In the genomic region with DNA sequence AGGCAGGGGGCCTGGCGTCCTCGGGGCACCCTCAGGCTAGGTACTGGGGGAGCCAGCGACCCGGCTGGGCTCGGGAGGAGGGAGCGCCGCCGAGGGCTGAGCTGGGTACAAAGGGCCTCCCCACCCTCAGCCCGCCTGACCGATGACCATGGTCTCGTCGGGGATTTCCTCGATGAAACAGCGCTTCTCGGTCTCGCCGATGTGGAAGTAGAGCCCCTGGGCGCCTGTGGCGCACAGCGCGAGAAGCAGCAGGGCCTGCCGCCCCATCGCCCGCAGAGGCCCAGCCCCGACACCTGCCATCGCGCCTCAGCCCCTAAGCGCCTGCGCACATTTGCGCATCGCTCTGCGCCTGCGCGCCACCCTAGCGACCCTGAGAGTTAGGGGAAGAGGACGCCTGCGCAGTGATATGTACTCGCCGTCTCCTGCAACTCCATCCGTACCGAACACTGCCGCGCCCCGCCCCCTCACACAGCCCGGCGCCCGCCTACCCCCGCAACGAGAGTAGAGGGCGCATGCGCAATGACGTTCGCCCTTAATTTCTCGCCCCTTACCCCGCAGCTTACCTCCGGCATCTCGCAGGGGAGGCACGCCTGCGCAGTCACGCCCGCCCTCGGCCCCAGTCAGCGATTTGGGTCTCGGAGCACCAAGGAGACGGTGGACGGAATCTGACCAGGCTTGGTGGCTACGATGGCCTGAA, we compare ENCODE assay signal across 8 cellular contexts. TPM values are rescaled to one million over a fixed set of nuclear protein-coding genes. Genes with fewer than 3 reads are reported as not detected.
DNase-seq lines count a peak whose midpoint lies in the region; ATAC-seq and TF ChIP-seq lines count a peak whose summit lies in the region.

A gene (minus strand): TSS at position 325 of the 697 bp plus-strand sequence. CDS start 25 bp downstream, at position 300.

- H3K27ac ChIP-seq in suprapubic skin: peak within 1 kb of the TSS; percentile 94

- DNase-seq in GM06990 (ENCODE audit: extremely low read depth, insufficient read length) (peak; percentile 100), NCI-H1092 (lab: John Stamatoyannopoulos, UW) (peak; percentile 99), globus pallidus (ENCODE audit: low spot score) (peak; percentile 98), nucleus accumbens (lab: John Stamatoyannopoulos, UW) (peak; percentile 75 to 99 (median 98)), suprapubic skin (ENCODE audit: low spot score in 2 of 2) (peak; percentile 99 to 100)

- H3K36me3 ChIP-seq in GM06990 (ENCODE audit: control insufficient read depth, insufficient read depth, low read length): peaks cover 11% of the 10 kb centered on the region
- peaks cover 23% of the 10 kb centered on the region for H3K36me3 ChIP-seq in suprapubic skin

- no peaks in the 10 kb centered on the region for H3K27me3 ChIP-seq in GM06990 (replicated peaks; ENCODE audit: control insufficient read depth, insufficient read depth, low read length)
- no peaks in the 10 kb centered on the region for H3K27me3 ChIP-seq in suprapubic skin

- peak within 1 kb of the TSS; percentile 78 for H3K4me3 ChIP-seq in GM06990 (replicated peaks; ENCODE audit: low read depth, low read length)
- peak within 1 kb of the TSS; percentile 77 for H3K4me3 ChIP-seq in suprapubic skin

- TF ChIP-seq CTCF in GM06990 (IDR thresholded peaks at IDR 0.05; ENCODE audit: insufficient read depth, low read length, poor library complexity, severe bottlenecking) (no peak), suprapubic skin (IDR thresholded peaks at IDR 0.05) (no peak)

- no peaks in the 10 kb centered on the region for H3K27me3 Mint-ChIP-seq in activated naive CD4-positive, alpha-beta T cell treated with anti-CD3 and anti-CD28 coated beads, Interleukin-2, amount 50 U/mL, for 24 hours

- H3K9me3 Mint-ChIP-seq in activated naive CD4-positive, alpha-beta T cell treated with anti-CD3 and anti-CD28 coated beads, Interleukin-2, amount 50 U/mL, for 24 hours: no peaks in the 10 kb centered on the region

- H3K4me3 Mint-ChIP-seq in activated naive CD4-positive, alpha-beta T cell treated with anti-CD3 and anti-CD28 coated beads, Interleukin-2, amount 50 U/mL, for 24 hours: peak within 1 kb of the TSS; percentile 91

- peaks cover 15% of the 10 kb centered on the region for H3K4me1 ChIP-seq in suprapubic skin

- ATAC-seq in HG02588 (IDR thresholded peaks at IDR 0.05; ENCODE audit: unreplicated experiment) (peak; percentile 88), SK-N-SH treated with all-trans-retinoic acid at 6 μM for 48 hours (peak; percentile 93)

- peaks cover 9% of the 10 kb centered on the region for H3K36me3 Mint-ChIP-seq in activated naive CD4-positive, alpha-beta T cell treated with anti-CD3 and anti-CD28 coated beads, Interleukin-2, amount 50 U/mL, for 24 hours

- WGBS in suprapubic skin: 0% methylated on average over 22 of the region's 67 CpGs

- peak; percentile 30 to 62 for TF ChIP-seq POLR2A in suprapubic skin (IDR thresholded peaks at IDR 0.05)

- H3K9me3 ChIP-seq in suprapubic skin: no peaks in the 10 kb centered on the region

- peak within 1 kb of the TSS; percentile 98 for H3K27ac Mint-ChIP-seq in activated naive CD4-positive, alpha-beta T cell treated with anti-CD3 and anti-CD28 coated beads, Interleukin-2, amount 50 U/mL, for 24 hours

- no peak for TF ChIP-seq EP300 in suprapubic skin (IDR thresholded peaks at IDR 0.05)

- peaks cover 26% of the 10 kb centered on the region for H3K4me1 Mint-ChIP-seq in activated naive CD4-positive, alpha-beta T cell treated with anti-CD3 and anti-CD28 coated beads, Interleukin-2, amount 50 U/mL, for 24 hours

TF ChIP-seq in SK-N-SH treated with all-trans-retinoic acid at 6 μM for 48 hours, 23 proteins besides CTCF, POLR2A, EP300 and RAD21:
- TF ChIP-seq PPARA (CRISPR knock-in tag; IDR thresholded peaks at IDR 0.05; ENCODE audit: borderline replicate concordance) (no peak), ZNF565 (CRISPR knock-in tag; conservative IDR thresholded peaks at IDR 0.05; ENCODE audit: low read depth) (no peak), TCF4 (CRISPR knock-in tag; IDR thresholded peaks at IDR 0.05; ENCODE audit: borderline replicate concordance) (no peak), ZFP30 (CRISPR knock-in tag; IDR thresholded peaks at IDR 0.05) (no peak), ZNF8 (CRISPR knock-in tag; IDR thresholded peaks at IDR 0.05) (no peak), ZFP3 (CRISPR knock-in tag; IDR thresholded peaks at IDR 0.05) (no peak)

RNA-seq across cellular contexts. Expression of the gene that starts here (rescaled TPM):
- 100 to 1,000 TPM in 1 of 4 donors, 10 to 100 TPM in 3; 76.8 to 101 (median 93.2) TPM for total RNA-seq in suprapubic skin

Comparison
In these comparisons a context has a peak if more than half of its experiments do, and no peak if none do; other contexts are left out.
1. Peak in every context shown above with its lines: DNase-seq, ATAC-seq, H3K4me3 ChIP-seq and H3K27ac ChIP-seq.